In genomic region chr6:43052842-43053544, GRCh38 we compare ENCODE assay signal across 8 cellular contexts. TPM values are rescaled to one million over a fixed set of nuclear protein-coding genes. Genes with fewer than 3 reads are reported as not detected.
DNase-seq lines count a peak whose midpoint lies in the region; ATAC-seq and TF ChIP-seq lines count a peak whose summit lies in the region.

No MANE protein-coding gene starts in this region.

- TF ChIP-seq CTCF in WTC11 (IDR thresholded peaks at IDR 0.05), result no peak
- TF ChIP-seq CTCF in esophagus squamous epithelium (IDR thresholded peaks at IDR 0.05), result no peak
- no peak for TF ChIP-seq CTCF in nephron (IDR thresholded peaks at IDR 0.05; ENCODE audit: unreplicated experiment in 3 of 3)

- H3K4me1 ChIP-seq in esophagus squamous epithelium, result peaks cover 0 to 40% (median 15%) of the 10 kb centered on the region in 3 donors

- no peaks in the 10 kb centered on the region for H3K9me3 ChIP-seq in esophagus squamous epithelium

- DNase-seq in activated CD8-positive, alpha-beta memory T cell treated with anti-CD3 and anti-CD28 coated beads, Interleukin-2, amount 10 ng/mL, durations not matched to agents 7 days and 5 days, result peak; percentile 51
- no peak for DNase-seq in activated CD8-positive, alpha-beta memory T cell treated with anti-CD3 and anti-CD28 coated beads, Interleukin-2, amount 50 U/mL, for 48 hours
- DNase-seq in WTC11 (ENCODE audit: low spot score) (peak; percentile 53), esophagus squamous epithelium (lab: John Stamatoyannopoulos, UW) (no peak), NCI-H2196 (lab: John Stamatoyannopoulos, UW; ENCODE audit: unreplicated experiment) (no peak), posterior vena cava (ENCODE audit: low spot score) (no peak)

- H3K27me3 ChIP-seq in esophagus squamous epithelium, result no peaks in the 10 kb centered on the region

- H3K27me3 Mint-ChIP-seq in activated CD8-positive, alpha-beta memory T cell treated with anti-CD3 and anti-CD28 coated beads, Interleukin-2, amount 10 ng/mL, durations not matched to agents 7 days and 5 days, result no peaks in the 10 kb centered on the region
- H3K27me3 Mint-ChIP-seq in WTC11 (ENCODE audit: low read depth) (no peaks in the 10 kb centered on the region), nephron (ENCODE audit: low read depth) (no peaks in the 10 kb centered on the region)

- no peak for ATAC-seq in activated CD8-positive, alpha-beta memory T cell treated with anti-CD3 and anti-CD28 coated beads, Interleukin-2, amount 10 ng/mL, durations not matched to agents 7 days and 5 days
- ATAC-seq in HG03342 (IDR thresholded peaks at IDR 0.05; ENCODE audit: unreplicated experiment), result peak; percentile 11
- ATAC-seq in WTC11, result peak; percentile 51

- peak overlapping the region; percentile 98 for H3K27ac Mint-ChIP-seq in activated CD8-positive, alpha-beta memory T cell treated with anti-CD3 and anti-CD28 coated beads, Interleukin-2, amount 10 ng/mL, durations not matched to agents 7 days and 5 days
- H3K27ac Mint-ChIP-seq in WTC11, result peak overlapping the region; percentile 77
- H3K27ac Mint-ChIP-seq in nephron, result peak overlapping the region; percentile 98 to 99 (median 99)

- POLR2A ChIA-PET in WTC11 (lab: Charles Lee), result interaction anchor here (1.0 to 2.5 kb wide), 8 partner anchors 17 to 256 kb away, joined by 3 to 13 read pairs (median 4); partner anchors contain the start of genes CRIP3, KLHDC3, PEX6 and RRP36

- H3K9me3 Mint-ChIP-seq in activated CD8-positive, alpha-beta memory T cell treated with anti-CD3 and anti-CD28 coated beads, Interleukin-2, amount 10 ng/mL, durations not matched to agents 7 days and 5 days (ENCODE audit: low read depth), result no peaks in the 10 kb centered on the region
- no peaks in the 10 kb centered on the region for H3K9me3 Mint-ChIP-seq in WTC11
- H3K9me3 Mint-ChIP-seq in nephron, result no peaks in the 10 kb centered on the region

- peak overlapping the region; percentile 95 to 97 (median 96) for H3K27ac ChIP-seq in esophagus squamous epithelium

- TF ChIP-seq POLR2A in esophagus squamous epithelium (IDR thresholded peaks at IDR 0.05), result no peak

- 16 to 22% methylated on average over 16 to 22 of the region's 22 CpGs for WGBS in esophagus squamous epithelium, 2 donors

- CTCF ChIA-PET in activated CD8-positive, alpha-beta memory T cell treated with anti-CD3 and anti-CD28 coated beads, Interleukin-2, amount 10 ng/mL, durations not matched to agents 7 days and 5 days (lab: Charles Lee), result interaction anchor here (0.6 to 1.7 kb wide), 5 partner anchors 10 to 176 kb away, joined by 3 to 11 read pairs (median 3); partner anchors contain the start of gene DNPH1
- CTCF ChIA-PET in WTC11 (lab: Charles Lee), result interaction anchor here (0.6 to 1.1 kb wide), 4 partner anchors 19 to 176 kb away, joined by 3 to 4 read pairs (median 3); partner anchors contain the start of genes DNPH1 and RRP36

- intact Hi-C loops in esophagus squamous epithelium (cut with DNase I) (no loop called here), posterior vena cava (cut with DNase I) (no loop called here)

- peaks cover 4 to 60% (median 8%) of the 10 kb centered on the region in 3 donors for H3K36me3 ChIP-seq in esophagus squamous epithelium

- peaks cover 18% of the 10 kb centered on the region for H3K36me3 Mint-ChIP-seq in activated CD8-positive, alpha-beta memory T cell treated with anti-CD3 and anti-CD28 coated beads, Interleukin-2, amount 10 ng/mL, durations not matched to agents 7 days and 5 days
- H3K36me3 Mint-ChIP-seq in WTC11 (peaks cover 35% of the 10 kb centered on the region), nephron (ENCODE audit: low read depth) (peaks cover 54% of the 10 kb centered on the region)

- H3K4me1 Mint-ChIP-seq in activated CD8-positive, alpha-beta memory T cell treated with anti-CD3 and anti-CD28 coated beads, Interleukin-2, amount 10 ng/mL, durations not matched to agents 7 days and 5 days, result peaks cover 34% of the 10 kb centered on the region
- peaks cover 24% of the 10 kb centered on the region for H3K4me1 Mint-ChIP-seq in WTC11
- H3K4me1 Mint-ChIP-seq in nephron, result peaks cover 43% of the 10 kb centered on the region

- H3K4me3 Mint-ChIP-seq in activated CD8-positive, alpha-beta memory T cell treated with anti-CD3 and anti-CD28 coated beads, Interleukin-2, amount 10 ng/mL, durations not matched to agents 7 days and 5 days, result peak overlapping the region; percentile 92
- H3K4me3 Mint-ChIP-seq in WTC11 (peak overlapping the region; percentile 91), nephron (peak overlapping the region; percentile 96 to 98 (median 97))

- H3K4me3 ChIP-seq in esophagus squamous epithelium, result peak overlapping the region; percentile 71 to 95 (median 80)

TF ChIP-seq in WTC11, 78 proteins besides CTCF, POLR2A, EP300 and RAD21 (continues in another document):
- TF ChIP-seq, protein P1, sequence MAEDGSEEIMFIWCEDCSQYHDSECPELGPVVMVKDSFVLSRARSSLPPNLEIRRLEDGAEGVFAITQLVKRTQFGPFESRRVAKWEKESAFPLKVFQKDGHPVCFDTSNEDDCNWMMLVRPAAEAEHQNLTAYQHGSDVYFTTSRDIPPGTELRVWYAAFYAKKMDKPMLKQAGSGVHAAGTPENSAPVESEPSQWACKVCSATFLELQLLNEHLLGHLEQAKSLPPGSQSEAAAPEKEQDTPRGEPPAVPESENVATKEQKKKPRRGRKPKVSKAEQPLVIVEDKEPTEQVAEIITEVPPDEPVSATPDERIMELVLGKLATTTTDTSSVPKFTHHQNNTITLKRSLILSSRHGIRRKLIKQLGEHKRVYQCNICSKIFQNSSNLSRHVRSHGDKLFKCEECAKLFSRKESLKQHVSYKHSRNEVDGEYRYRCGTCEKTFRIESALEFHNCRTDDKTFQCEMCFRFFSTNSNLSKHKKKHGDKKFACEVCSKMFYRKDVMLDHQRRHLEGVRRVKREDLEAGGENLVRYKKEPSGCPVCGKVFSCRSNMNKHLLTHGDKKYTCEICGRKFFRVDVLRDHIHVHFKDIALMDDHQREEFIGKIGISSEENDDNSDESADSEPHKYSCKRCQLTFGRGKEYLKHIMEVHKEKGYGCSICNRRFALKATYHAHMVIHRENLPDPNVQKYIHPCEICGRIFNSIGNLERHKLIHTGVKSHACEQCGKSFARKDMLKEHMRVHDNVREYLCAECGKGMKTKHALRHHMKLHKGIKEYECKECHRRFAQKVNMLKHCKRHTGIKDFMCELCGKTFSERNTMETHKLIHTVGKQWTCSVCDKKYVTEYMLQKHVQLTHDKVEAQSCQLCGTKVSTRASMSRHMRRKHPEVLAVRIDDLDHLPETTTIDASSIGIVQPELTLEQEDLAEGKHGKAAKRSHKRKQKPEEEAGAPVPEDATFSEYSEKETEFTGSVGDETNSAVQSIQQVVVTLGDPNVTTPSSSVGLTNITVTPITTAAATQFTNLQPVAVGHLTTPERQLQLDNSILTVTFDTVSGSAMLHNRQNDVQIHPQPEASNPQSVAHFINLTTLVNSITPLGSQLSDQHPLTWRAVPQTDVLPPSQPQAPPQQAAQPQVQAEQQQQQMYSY (CRISPR knock-in tag; IDR thresholded peaks at IDR 0.05), result 0 out of 2 replicates have a peak, but pooled peaks have one; percentile 10
- TF ChIP-seq ZNF232 (CRISPR knock-in tag; IDR thresholded peaks at IDR 0.05) (0 out of 2 replicates have a peak, but pooled peaks have one; percentile 43), USF2 (CRISPR knock-in tag; IDR thresholded peaks at IDR 0.05) (no peak)

RNA-seq across cellular contexts. Expression of gene CUL7, which starts 0.7 kb away (rescaled TPM):
- 10 to 100 TPM; 10.4 to 12.0 TPM for total RNA-seq in activated CD8-positive, alpha-beta memory T cell treated with anti-CD3 and anti-CD28 coated beads, Interleukin-2, amount 10 ng/mL, durations not matched to agents 7 days and 5 days
- total RNA-seq in WTC11 (2021) (20.8 to 27.9 TPM (median 27.0 TPM) in 3 replicates), esophagus squamous epithelium (10 to 100 TPM in 1 of 4 donors, 1 to 10 TPM in 3; 6.5 to 10.8 (median 8.0) TPM), posterior vena cava (1 to 10 TPM; 9.3 to 9.9 TPM)

RNA-seq across cellular contexts. Expression of gene MRPL2, which starts 6.2 kb away (rescaled TPM):
- 10 to 100 TPM; 64.2 to 71.0 TPM for total RNA-seq in activated CD8-positive, alpha-beta memory T cell treated with anti-CD3 and anti-CD28 coated beads, Interleukin-2, amount 10 ng/mL, durations not matched to agents 7 days and 5 days
- total RNA-seq in WTC11 (2021) (107 to 131 TPM (median 112 TPM) in 3 replicates), esophagus squamous epithelium (10 to 100 TPM; 23.3 to 29.1 (median 24.5) TPM), posterior vena cava (10 to 100 TPM; 30.7 to 34.4 TPM)

RNA-seq across cellular contexts. Expression of gene KLC4, which starts 6.4 kb away (rescaled TPM):
- total RNA-seq in activated CD8-positive, alpha-beta memory T cell treated with anti-CD3 and anti-CD28 coated beads, Interleukin-2, amount 10 ng/mL, durations not matched to agents 7 days and 5 days, result 10 to 100 TPM; 15.1 to 16.4 TPM
- total RNA-seq in WTC11 (2021) (31.2 to 36.4 TPM (median 35.7 TPM) in 3 replicates), esophagus squamous epithelium (10 to 100 TPM in 2 of 4 donors, 1 to 10 TPM in 2; 4.5 to 15.8 (median 9.4) TPM), posterior vena cava (10 to 100 TPM; 15.1 TPM)

RNA-seq across cellular contexts. Expression of gene PTK7, which starts 23.1 kb away (rescaled TPM):
- total RNA-seq in activated CD8-positive, alpha-beta memory T cell treated with anti-CD3 and anti-CD28 coated beads, Interleukin-2, amount 10 ng/mL, durations not matched to agents 7 days and 5 days, result under 1 TPM; 0.33 to 0.85 TPM
- total RNA-seq in WTC11 (2021), result 151 to 165 TPM (median 160 TPM) in 3 replicates
- total RNA-seq in esophagus squamous epithelium, result 10 to 100 TPM; 30.6 to 44.1 (median 36.7) TPM
- total RNA-seq in posterior vena cava, result 10 to 100 TPM in 1 of 2 donors, 1 to 10 TPM in 1; 3.0 to 10.3 TPM

RNA-seq across cellular contexts. Expression of gene RRP36, which starts 31.6 kb away (rescaled TPM):
- 10 to 100 TPM; 60.9 to 71.8 TPM for total RNA-seq in activated CD8-positive, alpha-beta memory T cell treated with anti-CD3 and anti-CD28 coated beads, Interleukin-2, amount 10 ng/mL, durations not matched to agents 7 days and 5 days
- total RNA-seq in WTC11 (2021) (65.6 to 81.0 TPM (median 67.9 TPM) in 3 replicates), esophagus squamous epithelium (10 to 100 TPM; 52.5 to 66.4 (median 65.4) TPM), posterior vena cava (10 to 100 TPM; 40.0 to 40.1 TPM)

Comparison
In these comparisons a context has a peak if more than half of its experiments do, and no peak if none do; other contexts are left out.
1. DNase-seq: peak in activated CD8-positive, alpha-beta memory T cell treated with anti-CD3 and anti-CD28 coated beads, Interleukin-2, amount 10 ng/mL, durations not matched to agents 7 days and 5 days (single experiment) and WTC11 (single experiment); none in activated CD8-positive, alpha-beta memory T cell treated with anti-CD3 and anti-CD28 coated beads, Interleukin-2, amount 50 U/mL, for 48 hours (single experiment), esophagus squamous epithelium (single experiment), NCI-H2196 (single experiment) and posterior vena cava (single experiment).
2. Peak in every context shown above with its lines, with median percentiles within 50 percentile points of each other: H3K27ac Mint-ChIP-seq and H3K4me3 Mint-ChIP-seq.